8 cellular contexts compared by ENCODE assay signal in genomic region chr18:63444567-63444966, GRCh38. TPM values are rescaled to one million over a fixed set of nuclear protein-coding genes. Genes with fewer than 3 reads are reported as not detected.
DNase-seq lines count a peak whose midpoint lies in the region; ATAC-seq and TF ChIP-seq lines count a peak whose summit lies in the region.

No MANE protein-coding gene starts in this region.

- no peaks in the 10 kb centered on the region for H3K27me3 ChIP-seq in esophagus muscularis mucosa

- no peak for TF ChIP-seq CTCF in NB4 (IDR thresholded peaks at IDR 0.05; ENCODE audit: low read depth, low read length)
- no peak for TF ChIP-seq CTCF in esophagus muscularis mucosa (IDR thresholded peaks at IDR 0.05)

- H3K36me3 ChIP-seq in esophagus muscularis mucosa: no peaks in the 10 kb centered on the region

- intact Hi-C loops in esophagus muscularis mucosa (cut with DNase I): loop anchor here (5.0 kb wide), 1 partner anchor 102 kb away; no protein-coding TSS in a partner anchor

- WGBS in esophagus muscularis mucosa: 66% methylated on average over 6 of the region's 6 CpGs

- H3K27ac ChIP-seq in esophagus muscularis mucosa (replicated peaks in 1 of 4): peak overlapping the region; percentile 23 to 56 (median 31)

- peaks cover 0 to 4% (median 0%) of the 10 kb centered on the region in 4 donors for H3K4me1 ChIP-seq in esophagus muscularis mucosa

- no peak for ATAC-seq in GM21526 (IDR thresholded peaks at IDR 0.05; ENCODE audit: low FRiP score, unreplicated experiment)
- ATAC-seq in HG02798 (IDR thresholded peaks at IDR 0.05; ENCODE audit: poor library complexity, unreplicated experiment): no peak

- no peak for TF ChIP-seq EP300 in esophagus muscularis mucosa (IDR thresholded peaks at IDR 0.05)

- H3K4me3 ChIP-seq in NB4 (ENCODE audit: low read depth, low read length) (no peak overlapping the region), esophagus muscularis mucosa (no peak overlapping the region), skeletal muscle cell (ENCODE audit: low read depth, low read length) (no peak overlapping the region)

- DNase-seq in GF-D8 (lab: John Stamatoyannopoulos, UW): peak; percentile 86
- peak; percentile 95 for DNase-seq in NB4 (ENCODE audit: low read depth)
- peak; percentile 85 for DNase-seq in esophagus muscularis mucosa (ENCODE audit: extremely low spot score)
- DNase-seq in skeletal muscle cell (ENCODE audit: low read depth): peak; percentile 97
- no peak for DNase-seq in ureter (ENCODE audit: low spot score)
- DNase-seq in kidney glomerular epithelial cell (lab: John Stamatoyannopoulos, UW): no peak

- H3K9me3 ChIP-seq in esophagus muscularis mucosa: no peaks in the 10 kb centered on the region

- TF ChIP-seq POLR2A in NB4 (IDR thresholded peaks at IDR 0.05; ENCODE audit: extremely low read depth, insufficient read length) (no peak), esophagus muscularis mucosa (IDR thresholded peaks at IDR 0.05; ENCODE audit: low read depth) (no peak)

RNA-seq across cellular contexts. Expression of gene VPS4B, which starts 22.3 kb away (rescaled TPM):
- 10 to 100 TPM; 25.7 to 32.1 (median 29.4) TPM for total RNA-seq in esophagus muscularis mucosa
- total RNA-seq in ureter: 85.8 TPM

RNA-seq across cellular contexts. Expression of gene SERPINB5, which starts 32.2 kb away (rescaled TPM):
- total RNA-seq in esophagus muscularis mucosa: not detected
- total RNA-seq in ureter: 25.7 TPM

Comparison
In these comparisons a context has a peak if more than half of its experiments do, and no peak if none do; other contexts are left out.
1. DNase-seq: peak in GF-D8 (single experiment), NB4 (single experiment), esophagus muscularis mucosa (single experiment) and skeletal muscle cell (single experiment); none in ureter (single experiment) and kidney glomerular epithelial cell (single experiment).
2. RNA of gene SERPINB5, which starts 32.2 kb away (total RNA-seq): 25.7 TPM in ureter (single experiment); not detected in esophagus muscularis mucosa; every median in the first group is over 10 times any median in the second.